Comparison of ENCODE assay signal across 1 cellular context in genomic region chr4:104494822-104495559, GRCh38.
TF ChIP-seq lines count a peak whose summit lies in the region.

Gene CXXC4 (minus strand): TSS chr4:104494894. CDS start chr4:104491802, 3,092 bp downstream.

TF ChIP-seq in HCT116, 20 proteins besides CTCF, POLR2A, EP300 and RAD21 (continued from another document):
- TF ChIP-seq REST (IDR thresholded peaks at IDR 0.05; ENCODE audit: low read depth) (no peak), EGR1 (IDR thresholded peaks at IDR 0.05; ENCODE audit: low read depth) (0 out of 2 replicates have a peak, but pooled peaks have one; percentile 16), MAX (IDR thresholded peaks at IDR 0.05) (peak; percentile 80), CBX3 (IDR thresholded peaks at IDR 0.05; ENCODE audit: low read depth) (0 out of 2 replicates have a peak, but pooled peaks have one; percentile 30)
